ENCODE assay signal across 12 cellular contexts in genomic region chr5:91302335-91302734, GRCh38.
A peak's percentile ranks its signal among the peaks of the same experiment; 100 is the strongest.
DNase-seq lines count a peak whose midpoint lies in the region; ATAC-seq and TF ChIP-seq lines count a peak whose summit lies in the region.
"Had no signal": no experiment of that assay in that cellular context is flagged by ENCODE, and none has a peak within 500 bp of the region (broad histone marks: within the 10 kb centered on the region; RNA-seq: fewer than 3 reads in every experiment).

No MANE protein-coding gene starts in this region.

- H3K9me2 ChIP-seq in MM.1S (replicated peaks; ENCODE audit: insufficient read depth, low read length), result no peaks in the 10 kb centered on the region

- no peak overlapping the region for H4K91ac ChIP-seq in H9 (ENCODE audit: insufficient read length, low read depth, low read length)

- H3K18ac ChIP-seq in H9 (ENCODE audit: insufficient read length, low read depth, low read length), result no peak overlapping the region

- H4K20me1 ChIP-seq in H9 (ENCODE audit: control insufficient read depth, insufficient read depth, insufficient read length) (no peaks in the 10 kb centered on the region), MM.1S (ENCODE audit: insufficient read depth, low read length) (no peaks in the 10 kb centered on the region)

- H3T11ph ChIP-seq in H9 (ENCODE audit: low read length), result no peak overlapping the region

- no peaks in the 10 kb centered on the region for H3K27me3 Mint-ChIP-seq in H9 (ENCODE audit: low read depth)
- no peaks in the 10 kb centered on the region for H3K27me3 Mint-ChIP-seq in effector memory CD8-positive, alpha-beta T cell

- no peak overlapping the region for H4K5ac ChIP-seq in H9 (ENCODE audit: insufficient read length, low read depth, low read length)

- H2BK12ac ChIP-seq in H9 (ENCODE audit: insufficient read length, low read depth, low read length), result no peak overlapping the region

- no peak overlapping the region for H3K14ac ChIP-seq in H9 (ENCODE audit: insufficient read depth, low read length)

- TF ChIP-seq CTCF in 22Rv1 (IDR thresholded peaks at IDR 0.05) (peak; percentile 41), H9 (conservative IDR thresholded peaks at IDR 0.05) (peak; percentile 44), foreskin keratinocyte (conservative IDR thresholded peaks at IDR 0.05) (peak; percentile 14), MM.1S (IDR thresholded peaks at IDR 0.05; ENCODE audit: low read length) (no peak)

- no peak for ATAC-seq in foreskin keratinocyte
- no peak for ATAC-seq in effector memory CD8-positive, alpha-beta T cell (replicated peaks)

- H3K4ac ChIP-seq in H9 (ENCODE audit: low read depth, low read length), result no peak overlapping the region

- H2BK15ac ChIP-seq in H9 (ENCODE audit: low read depth, low read length), result no peak overlapping the region

- H3K4me2 ChIP-seq in H9 (ENCODE audit: insufficient read depth, insufficient read length, low read length), result no peak overlapping the region
- no peak overlapping the region for H3K4me2 ChIP-seq in MM.1S (ENCODE audit: low read depth, low read length)

- no peaks in the 10 kb centered on the region for H3K36me3 ChIP-seq in MG63
- no peaks in the 10 kb centered on the region for H3K36me3 ChIP-seq in MM.1S (replicated peaks; ENCODE audit: insufficient read depth, low read length)
- H3K36me3 ChIP-seq: thyroid gland had no signal

- H3K9me3 ChIP-seq in H9 (ENCODE audit: control insufficient read depth, low read depth, low read length), result no peaks in the 10 kb centered on the region
- H3K9me3 ChIP-seq in MG63, result no peaks in the 10 kb centered on the region
- H3K9me3 ChIP-seq in MM.1S (replicated peaks; ENCODE audit: insufficient read depth, low read length), result no peaks in the 10 kb centered on the region
- H3K9me3 ChIP-seq: thyroid gland had no signal

- DNase-seq in H9 (no peak), SW 1271 (lab: John Stamatoyannopoulos, UW) (peak; percentile 16 to 72), foreskin keratinocyte (no peak), MG63 (no peak), MM.1S (no peak), LoVo (ENCODE audit: low spot score) (no peak)
- DNase-seq in effector memory CD8-positive, alpha-beta T cell, result no peak
- DNase-seq: activated effector memory CD4-positive, alpha-beta T cell treated with anti-CD3 and anti-CD28 coated beads, Interleukin-2, amount 50 U/mL, for 16 hours; cortex of kidney; NCI-H1092 treated with DMSO at 0.1 percent for 48 hours; thyroid gland had no signal

- H3K4me3 Mint-ChIP-seq in H9, result no peak overlapping the region
- no peak overlapping the region for H3K4me3 Mint-ChIP-seq in effector memory CD8-positive, alpha-beta T cell

- H2AFZ ChIP-seq in H9 (ENCODE audit: low read length) (no peak overlapping the region), MM.1S (ENCODE audit: low read length) (no peak overlapping the region)

- no peak overlapping the region for H2BK20ac ChIP-seq in H9 (ENCODE audit: low read depth, low read length, poor library complexity, severe bottlenecking)

- H3K56ac ChIP-seq in H9 (ENCODE audit: insufficient read length, low read depth, low read length), result no peak overlapping the region

- H3K4me1 ChIP-seq in H9 (ENCODE audit: insufficient read depth, low read length), result no peaks in the 10 kb centered on the region
- H3K4me1 ChIP-seq in foreskin keratinocyte, result no peaks in the 10 kb centered on the region
- H3K4me1 ChIP-seq in MM.1S (ENCODE audit: low read length), result no peaks in the 10 kb centered on the region

- H3K27me3 ChIP-seq in H9 (ENCODE audit: insufficient read depth, low read length) (no peaks in the 10 kb centered on the region), foreskin keratinocyte (no peaks in the 10 kb centered on the region), MG63 (no peaks in the 10 kb centered on the region), MM.1S (replicated peaks; ENCODE audit: insufficient read depth, low read length) (no peaks in the 10 kb centered on the region)
- H3K27me3 ChIP-seq: thyroid gland had no signal

- no peaks in the 10 kb centered on the region for H3F3A ChIP-seq in MM.1S (ENCODE audit: insufficient read depth, low read length)

- H2BK5ac ChIP-seq in H9 (ENCODE audit: insufficient read length, low read length), result no peak overlapping the region

- H3K36me3 Mint-ChIP-seq in H9 (ENCODE audit: insufficient read depth in 1 of 3, low read depth in 3 of 3), result no peaks in the 10 kb centered on the region
- H3K36me3 Mint-ChIP-seq in effector memory CD8-positive, alpha-beta T cell (ENCODE audit: insufficient read depth), result peaks cover 7% of the 10 kb centered on the region

- H3K9me3 Mint-ChIP-seq in H9, result no peaks in the 10 kb centered on the region; a peak in 1 of 5 replicates
- no peaks in the 10 kb centered on the region for H3K9me3 Mint-ChIP-seq in effector memory CD8-positive, alpha-beta T cell

- no peak overlapping the region for H3K23ac ChIP-seq in H9 (ENCODE audit: insufficient read length, low read depth, low read length)

- no peak overlapping the region for H3K27ac Mint-ChIP-seq in H9
- H3K27ac Mint-ChIP-seq in effector memory CD8-positive, alpha-beta T cell, result no peak overlapping the region

- no peak overlapping the region for H3K4me3 ChIP-seq in MG63
- H3K4me3 ChIP-seq in MM.1S (ENCODE audit: low read length), result no peak overlapping the region
- H3K4me3 ChIP-seq: thyroid gland had no signal

- no CpG with 5 or more reads among the region's 4 CpGs for WGBS in H9 (ENCODE audit: extremely low coverage, insufficient read length, low lambda C conversion rate)

- H3K27ac ChIP-seq in 22Rv1 (no peak overlapping the region), H9 (ENCODE audit: insufficient read length, low read depth, low read length) (no peak overlapping the region), foreskin keratinocyte (no peak overlapping the region), MM.1S (ENCODE audit: low read length) (no peak overlapping the region)

- H3K4me1 Mint-ChIP-seq in H9, result peaks cover 4 to 6% of the 10 kb centered on the region in 2 experiments; a peak in 3 of 4 replicates
- no peaks in the 10 kb centered on the region for H3K4me1 Mint-ChIP-seq in effector memory CD8-positive, alpha-beta T cell (ENCODE audit: low read depth in 2 of 2)

- H3K23me2 ChIP-seq in H9 (ENCODE audit: insufficient read length, low read depth, low read length, poor library complexity, severe bottlenecking), result no peaks in the 10 kb centered on the region

- no peaks in the 10 kb centered on the region for H3K79me2 ChIP-seq in H9 (ENCODE audit: insufficient read depth, low read length)
- H3K79me2 ChIP-seq in MM.1S (ENCODE audit: low read length), result no peaks in the 10 kb centered on the region

- H2AK5ac ChIP-seq in H9 (ENCODE audit: insufficient read length, low read length), result no peak overlapping the region

- H3K9ac ChIP-seq in H9 (ENCODE audit: extremely low read depth, insufficient read length, low read length) (no peak overlapping the region), MM.1S (ENCODE audit: low read length) (no peak overlapping the region)

- H4K8ac ChIP-seq in H9 (replicated peaks; ENCODE audit: insufficient read length, low read depth, low read length), result no peak overlapping the region

- H3K79me1 ChIP-seq in H9 (ENCODE audit: insufficient read depth, low read depth, low read length, poor library complexity, severe bottlenecking), result no peaks in the 10 kb centered on the region

- no peak overlapping the region for H2BK120ac ChIP-seq in H9 (ENCODE audit: low read depth, low read length, poor library complexity, severe bottlenecking)

Comparison
In these comparisons a context has a peak if more than half of its experiments do, and no peak if none do; other contexts are left out.
1. DNase-seq: peak in SW 1271 (2 of 2); none in H9 (single experiment), foreskin keratinocyte (0 of 2), MG63 (single experiment), MM.1S (single experiment), LoVo (single experiment) and effector memory CD8-positive, alpha-beta T cell (0 of 3).